In genomic region chr7:145902123-145902522, GRCh38 we compare ENCODE assay signal across 18 cellular contexts.
DNase-seq lines count a peak whose midpoint lies in the region; ATAC-seq and TF ChIP-seq lines count a peak whose summit lies in the region.
"Had no signal": no experiment of that assay in that cellular context is flagged by ENCODE, and none has a peak within 500 bp of the region (broad histone marks: within the 10 kb centered on the region; RNA-seq: fewer than 3 reads in every experiment).

No MANE protein-coding gene starts in this region.

- H3K9ac ChIP-seq in mesendoderm (ENCODE audit: low read length): no peak overlapping the region

- no peak overlapping the region for H4K5ac ChIP-seq in mesendoderm (ENCODE audit: low read length)

- H3K4ac ChIP-seq in mesendoderm (ENCODE audit: low read depth, low read length): no peak overlapping the region

- ATAC-seq in HG03571 (IDR thresholded peaks at IDR 0.05; ENCODE audit: unreplicated experiment): no peak
- ATAC-seq: HCT116, HepG2, Right ventricle myocardium inferior had no signal

- no peak overlapping the region for H2AK5ac ChIP-seq in mesendoderm (ENCODE audit: low read length)

- H3K4me2 ChIP-seq in mesendoderm (ENCODE audit: low read length): no peak overlapping the region

- WGBS in mesendoderm (ENCODE audit: extremely low coverage, insufficient coverage, low lambda C conversion rate): no CpG with 5 or more reads among the region's 3 CpGs

- no peaks in the 10 kb centered on the region for H3K27me3 ChIP-seq in mesendoderm (ENCODE audit: insufficient read depth, low read length, poor library complexity)
- peaks cover 0 to 6% (median 0%) of the 10 kb centered on the region in 45 donors for H3K27me3 ChIP-seq in dorsolateral prefrontal cortex

- H3K18ac ChIP-seq in mesendoderm (ENCODE audit: low read length): no peak overlapping the region

- no peaks in the 10 kb centered on the region for H3K79me2 ChIP-seq in mesendoderm (ENCODE audit: control insufficient read depth, insufficient read depth, low read length)

- H3K4me3 ChIP-seq in choroid plexus epithelial cell (ENCODE audit: low read depth, low read length): no peak overlapping the region
- no peak overlapping the region for H3K4me3 ChIP-seq in mesendoderm (ENCODE audit: low read length)
- no peak overlapping the region for H3K4me3 ChIP-seq in dorsolateral prefrontal cortex

- no peaks in the 10 kb centered on the region for H3K79me1 ChIP-seq in mesendoderm (ENCODE audit: low read length)

- H2BK15ac ChIP-seq in mesendoderm (replicated peaks; ENCODE audit: low read depth): no peak overlapping the region

- H3K27ac ChIP-seq in mesendoderm (ENCODE audit: low read depth, low read length) (no peak overlapping the region), dorsolateral prefrontal cortex (no peak overlapping the region)

- H2BK5ac ChIP-seq in mesendoderm (ENCODE audit: low read length): no peak overlapping the region

- peak; percentile 2 for DNase-seq in DMS 273 (lab: John Stamatoyannopoulos, UW; ENCODE audit: unreplicated experiment)
- no peak for DNase-seq in DMS 273 treated with DMSO at 0.1 percent for 48 hours (lab: John Stamatoyannopoulos, UW)
- DNase-seq in HT1080 (ENCODE audit: low read depth): peak; percentile 26
- no peak for DNase-seq in choroid plexus epithelial cell (ENCODE audit: low read depth)
- DNase-seq in mesendoderm: peak; percentile 54
- no peak for DNase-seq in dorsolateral prefrontal cortex
- no peak for DNase-seq in NCI-H526 treated with DMSO at 0.1 percent for 48 hours (lab: John Stamatoyannopoulos, UW)
- DNase-seq: 8988T; CD4-positive, alpha-beta T cell; NCI-H1092; NCI-H1436 treated with DMSO at 0.1 percent for 48 hours; NCI-H2029; SW 1271 had no signal

- H3K36me3 ChIP-seq in mesendoderm (ENCODE audit: control insufficient read depth, insufficient read depth, low read length): no peaks in the 10 kb centered on the region

- H3K4me1 ChIP-seq in mesendoderm (ENCODE audit: control insufficient read depth, low read depth, low read length): no peaks in the 10 kb centered on the region
- H3K4me1 ChIP-seq: Caco-2 had no signal

- intact Hi-C loops in dorsolateral prefrontal cortex (cut with DNase I): no loop called here

- no peak overlapping the region for H3K23ac ChIP-seq in mesendoderm (ENCODE audit: low read length)

- H4K8ac ChIP-seq in mesendoderm (ENCODE audit: low read depth, low read length): no peak overlapping the region

- TF ChIP-seq CTCF in choroid plexus epithelial cell (conservative IDR thresholded peaks at IDR 0.05; ENCODE audit: low read depth, low read length) (peak; percentile 15), dorsolateral prefrontal cortex (IDR thresholded peaks at IDR 0.05 in 54 of 56, conservative IDR thresholded peaks at IDR 0.05 in 2 of 56; ENCODE audit: low read depth in 1 of 56, partially characterized antibody in 56 of 56) (no peak)

- H3K56ac ChIP-seq in mesendoderm (ENCODE audit: low read length): no peak overlapping the region

- H2BK120ac ChIP-seq in mesendoderm (ENCODE audit: low read depth, low read length): no peak overlapping the region

Comparison
In these comparisons a context has a peak if more than half of its experiments do, and no peak if none do; other contexts are left out.
1. DNase-seq: peak in DMS 273 (single experiment), HT1080 (single experiment) and mesendoderm (single experiment); none in DMS 273 treated with DMSO at 0.1 percent for 48 hours (single experiment), choroid plexus epithelial cell (single experiment), dorsolateral prefrontal cortex (0 of 10) and NCI-H526 treated with DMSO at 0.1 percent for 48 hours (single experiment).